17 cellular contexts compared by ENCODE assay signal in genomic region chr12:38149395-38150073, GRCh38.
DNase-seq lines count a peak whose midpoint lies in the region; ATAC-seq, FAIRE-seq and TF ChIP-seq lines count a peak whose summit lies in the region.
"Had no signal": no experiment of that assay in that cellular context is flagged by ENCODE, and none has a peak within 500 bp of the region (broad histone marks: within the 10 kb centered on the region; RNA-seq: fewer than 3 reads in every experiment).

No MANE protein-coding gene starts in this region.

- H3K9me2 ChIP-seq in PC-9 (ENCODE audit: insufficient read depth), result no peaks in the 10 kb centered on the region

- CTCF ChIA-PET in MCF 10A (lab: Yijun Ruan, JAX), result interaction anchor here (0.7 kb wide), 1 partner anchor 17 kb away, joined by 3 read pairs; no protein-coding TSS in a partner anchor
- CTCF ChIA-PET in PC-9 (lab: Charles Lee), result no interaction called here
- CTCF ChIA-PET in endothelial cell of umbilical vein (lab: Charles Lee), result no interaction called here

- peaks cover 19% of the 10 kb centered on the region for H3K9me3 Mint-ChIP-seq in MCF 10A (ENCODE audit: unreplicated experiment)
- H3K9me3 Mint-ChIP-seq in neural progenitor cell, result peaks cover 67% of the 10 kb centered on the region
- peaks cover 23% of the 10 kb centered on the region for H3K9me3 Mint-ChIP-seq in activated CD4-positive, alpha-beta T cell treated with anti-CD3 and anti-CD28 coated beads, Interleukin-2, amount 10 ng/mL, durations not matched to agents 24 days and 14 days
- H3K9me3 Mint-ChIP-seq: CD4-positive, alpha-beta T cell had no signal

- no peak for TF ChIP-seq CTCF in MCF 10A (IDR thresholded peaks at IDR 0.05; ENCODE audit: unreplicated experiment)
- no peak for TF ChIP-seq CTCF in breast epithelium (IDR thresholded peaks at IDR 0.05)
- TF ChIP-seq CTCF in PC-9 (conservative IDR thresholded peaks at IDR 0.05), result no peak
- TF ChIP-seq CTCF in endothelial cell of umbilical vein (IDR thresholded peaks at IDR 0.05; ENCODE audit: extremely low read depth in 1 of 2, insufficient read depth in 1 of 2, low read depth in 1 of 2, low read length in 2 of 2), result no peak
- no peak for TF ChIP-seq CTCF in neural progenitor cell (IDR thresholded peaks at IDR 0.05)

- no peaks in the 10 kb centered on the region for H3K9me1 ChIP-seq in endothelial cell of umbilical vein (replicated peaks; ENCODE audit: control insufficient read depth, extremely low read depth, insufficient read depth, low read length)

- no peak for ATAC-seq in HG03159 (IDR thresholded peaks at IDR 0.05; ENCODE audit: unreplicated experiment)
- ATAC-seq: activated CD8-positive, alpha-beta T cell treated with anti-CD3 and anti-CD28 coated beads, Interleukin-2, amount 10 ng/mL, durations not matched to agents 7 days and 5 days; activated T-helper 17 cell treated with anti-CD3 and anti-CD28 coated beads, Interleukin-2, amount 50 U/mL, for 72 hours had no signal

- H3K27me3 ChIP-seq in breast epithelium (peaks cover 0 to 7% of the 10 kb centered on the region in 2 donors), PC-9 (ENCODE audit: insufficient read depth, low read depth) (peaks cover 11% of the 10 kb centered on the region; the same call in 1 of the 2 replicates), endothelial cell of umbilical vein (ENCODE audit: control insufficient read depth in 2 of 2, insufficient read depth in 2 of 2, low read length in 2 of 2) (no peaks in the 10 kb centered on the region), neural progenitor cell (no peaks in the 10 kb centered on the region)

- H3K27ac Mint-ChIP-seq in MCF 10A (ENCODE audit: low read depth, unreplicated experiment) (peak overlapping the region; percentile 10), neural progenitor cell (no peak overlapping the region)
- no peak overlapping the region for H3K27ac Mint-ChIP-seq in activated CD4-positive, alpha-beta T cell treated with anti-CD3 and anti-CD28 coated beads, Interleukin-2, amount 10 ng/mL, durations not matched to agents 24 days and 14 days
- H3K27ac Mint-ChIP-seq: activated CD8-positive, alpha-beta T cell treated with anti-CD3 and anti-CD28 coated beads, Interleukin-2, amount 10 ng/mL, durations not matched to agents 7 days and 5 days; activated T-helper 17 cell treated with anti-CD3 and anti-CD28 coated beads, Interleukin-2, amount 50 U/mL, for 72 hours; CD4-positive, alpha-beta T cell; HFFc6 had no signal

- no peaks in the 10 kb centered on the region for H3K36me3 Mint-ChIP-seq in MCF 10A (ENCODE audit: insufficient read depth, unreplicated experiment)
- peaks cover 2% of the 10 kb centered on the region for H3K36me3 Mint-ChIP-seq in neural progenitor cell
- H3K36me3 Mint-ChIP-seq in activated CD4-positive, alpha-beta T cell treated with anti-CD3 and anti-CD28 coated beads, Interleukin-2, amount 10 ng/mL, durations not matched to agents 24 days and 14 days (ENCODE audit: low read depth), result peaks cover 1% of the 10 kb centered on the region

- no peak overlapping the region for H3K4me3 ChIP-seq in breast epithelium
- no peak overlapping the region; the same call in 1 of the 2 replicates for H3K4me3 ChIP-seq in PC-9
- no peak overlapping the region for H3K4me3 ChIP-seq in endothelial cell of umbilical vein (replicated peaks in 1 of 3; ENCODE audit: insufficient read depth in 1 of 3, low read depth in 1 of 3, low read length in 3 of 3)
- H3K4me3 ChIP-seq in neural progenitor cell, result no peak overlapping the region
- H3K4me3 ChIP-seq: thoracic aorta had no signal

- H3F3A ChIP-seq in PC-9 (ENCODE audit: insufficient read depth, low read depth) (no peaks in the 10 kb centered on the region), neural progenitor cell (ENCODE audit: low read depth) (no peaks in the 10 kb centered on the region)

- DNase-seq in MCF 10A (ENCODE audit: unreplicated experiment) (peak; percentile 57), breast epithelium (ENCODE audit: low spot score in 2 of 2) (no peak), PC-9 (peak; percentile 91 to 93), endothelial cell of umbilical vein (ENCODE audit: low read depth, low spot score) (no peak), neural progenitor cell (ENCODE audit: low spot score) (no peak), COLO668 (lab: John Stamatoyannopoulos, UW; ENCODE audit: unreplicated experiment) (no peak)
- no peak for DNase-seq in activated CD4-positive, alpha-beta T cell treated with anti-CD3 and anti-CD28 coated beads, Interleukin-2, amount 10 ng/mL, durations not matched to agents 24 days and 14 days
- DNase-seq: activated CD8-positive, alpha-beta T cell treated with anti-CD3 and anti-CD28 coated beads, Interleukin-2, amount 10 ng/mL, durations not matched to agents 7 days and 5 days; anterior cingulate cortex; CD4-positive, alpha-beta T cell; HFFc6; NCI-H1417 treated with DMSO at 0.1 percent for 48 hours; NCI-H2227 treated with DMSO at 0.1 percent for 48 hours; stimulated activated CD4-positive, alpha-beta T cell treated with anti-CD3 and anti-CD28 coated beads, Interleukin-2, amount 100 ng/mL, for 24 hours had no signal

- H3K27me3 Mint-ChIP-seq in MCF 10A (ENCODE audit: insufficient read depth, unreplicated experiment) (no peaks in the 10 kb centered on the region), neural progenitor cell (ENCODE audit: insufficient read depth, low read depth) (no peaks in the 10 kb centered on the region)
- no peaks in the 10 kb centered on the region for H3K27me3 Mint-ChIP-seq in activated CD4-positive, alpha-beta T cell treated with anti-CD3 and anti-CD28 coated beads, Interleukin-2, amount 10 ng/mL, durations not matched to agents 24 days and 14 days
- H3K27me3 Mint-ChIP-seq: CD4-positive, alpha-beta T cell had no signal

- no peak overlapping the region for H3K9ac ChIP-seq in endothelial cell of umbilical vein (replicated peaks; ENCODE audit: extremely low read depth, insufficient read depth, low read length)
- H3K9ac ChIP-seq in neural progenitor cell, result no peak overlapping the region

- peaks cover 11% of the 10 kb centered on the region for H3K4me1 Mint-ChIP-seq in MCF 10A (ENCODE audit: insufficient read depth, unreplicated experiment)
- no peaks in the 10 kb centered on the region for H3K4me1 Mint-ChIP-seq in neural progenitor cell
- H3K4me1 Mint-ChIP-seq in activated CD4-positive, alpha-beta T cell treated with anti-CD3 and anti-CD28 coated beads, Interleukin-2, amount 10 ng/mL, durations not matched to agents 24 days and 14 days, result no peaks in the 10 kb centered on the region
- H3K4me1 Mint-ChIP-seq: activated T-helper 17 cell treated with anti-CD3 and anti-CD28 coated beads, Interleukin-2, amount 50 U/mL, for 72 hours had no signal

- intact Hi-C loops in MCF 10A (cut with micrococcal nuclease), result no loop called here
- intact Hi-C loops in breast epithelium (cut with DNase I; ENCODE audit: low total_unique reads), result no loop called here
- intact Hi-C loops in PC-9 (cut with micrococcal nuclease; ENCODE audit: unreplicated experiment), result loop anchor here (2.0 to 10.0 kb wide), 2 partner anchors 135 to 755 kb away; partner anchors contain the start of gene CPNE8
- intact Hi-C loops in endothelial cell of umbilical vein (cut with micrococcal nuclease), result no loop called here
- intact Hi-C loops in activated CD4-positive, alpha-beta T cell treated with anti-CD3 and anti-CD28 coated beads, Interleukin-2, amount 10 ng/mL, durations not matched to agents 24 days and 14 days (cut with micrococcal nuclease), result no loop called here

- H2AFZ ChIP-seq in PC-9 (no peak overlapping the region), endothelial cell of umbilical vein (ENCODE audit: low read depth, low read length) (no peak overlapping the region), neural progenitor cell (replicated peaks) (no peak overlapping the region)

- POLR2A ChIA-PET in MCF 10A (lab: Yijun Ruan, JAX) (no interaction called here), PC-9 (lab: Charles Lee; ENCODE audit: unreplicated experiment) (no interaction called here), endothelial cell of umbilical vein (lab: Charles Lee) (no interaction called here)

- H4K20me1 ChIP-seq in PC-9 (ENCODE audit: insufficient read depth), result no peaks in the 10 kb centered on the region
- no peaks in the 10 kb centered on the region for H4K20me1 ChIP-seq in endothelial cell of umbilical vein (replicated peaks; ENCODE audit: control insufficient read depth, extremely low read depth, insufficient read depth, low read length)
- no peaks in the 10 kb centered on the region for H4K20me1 ChIP-seq in neural progenitor cell (ENCODE audit: low read depth)

- TF ChIP-seq POLR2A in breast epithelium (IDR thresholded peaks at IDR 0.05) (no peak), endothelial cell of umbilical vein (IDR thresholded peaks at IDR 0.05; ENCODE audit: low read depth, low read length) (no peak)

- dilution Hi-C loops in endothelial cell of umbilical vein (cut with MboI; ENCODE audit: extremely low pct_ligation_motif_present, low sequenced_read_pairs), result no loop called here

- H3K9me3 ChIP-seq in breast epithelium (peaks cover 13 to 16% of the 10 kb centered on the region in 2 donors), PC-9 (ENCODE audit: insufficient read depth, low read depth) (peaks cover 22% of the 10 kb centered on the region; the same call in 1 of the 2 replicates), endothelial cell of umbilical vein (replicated peaks; ENCODE audit: control insufficient read depth, insufficient read depth, low read length) (no peaks in the 10 kb centered on the region), neural progenitor cell (ENCODE audit: low read depth) (peaks cover 8% of the 10 kb centered on the region)
- H3K9me3 ChIP-seq: thoracic aorta had no signal

- H3K4me1 ChIP-seq in breast epithelium, result no peaks in the 10 kb centered on the region
- H3K4me1 ChIP-seq in PC-9 (replicated peaks; ENCODE audit: insufficient read depth), result peaks cover 20% of the 10 kb centered on the region
- no peaks in the 10 kb centered on the region for H3K4me1 ChIP-seq in endothelial cell of umbilical vein (ENCODE audit: control insufficient read depth, extremely low read depth, insufficient read depth, low read length)
- no peaks in the 10 kb centered on the region for H3K4me1 ChIP-seq in neural progenitor cell

- FAIRE-seq in endothelial cell of umbilical vein (lab: Jason Lieb, UNC), result peak; percentile 98

- H3K27ac ChIP-seq in breast epithelium, result no peak overlapping the region
- no peak overlapping the region; the same call in 1 of the 2 replicates for H3K27ac ChIP-seq in PC-9
- H3K27ac ChIP-seq in endothelial cell of umbilical vein (ENCODE audit: insufficient read depth, low read depth, low read length), result no peak overlapping the region
- no peak overlapping the region for H3K27ac ChIP-seq in neural progenitor cell
- H3K27ac ChIP-seq: thoracic aorta had no signal

- H3K4me2 ChIP-seq in PC-9 (peak overlapping the region; percentile 67), endothelial cell of umbilical vein (ENCODE audit: insufficient read depth, low read length) (no peak overlapping the region), neural progenitor cell (no peak overlapping the region)

- no peaks in the 10 kb centered on the region for H3K79me2 ChIP-seq in PC-9 (ENCODE audit: low read depth)
- H3K79me2 ChIP-seq in endothelial cell of umbilical vein (ENCODE audit: control insufficient read depth, insufficient read depth, low read length), result no peaks in the 10 kb centered on the region
- no peaks in the 10 kb centered on the region for H3K79me2 ChIP-seq in neural progenitor cell (ENCODE audit: low read depth)

- H3K4me3 Mint-ChIP-seq in MCF 10A (ENCODE audit: unreplicated experiment), result no peak overlapping the region
- H3K4me3 Mint-ChIP-seq in neural progenitor cell, result no peak overlapping the region
- H3K4me3 Mint-ChIP-seq in activated CD4-positive, alpha-beta T cell treated with anti-CD3 and anti-CD28 coated beads, Interleukin-2, amount 10 ng/mL, durations not matched to agents 24 days and 14 days, result no peak overlapping the region
- H3K4me3 Mint-ChIP-seq: activated CD8-positive, alpha-beta T cell treated with anti-CD3 and anti-CD28 coated beads, Interleukin-2, amount 10 ng/mL, durations not matched to agents 7 days and 5 days; activated T-helper 17 cell treated with anti-CD3 and anti-CD28 coated beads, Interleukin-2, amount 50 U/mL, for 72 hours; CD4-positive, alpha-beta T cell; HFFc6 had no signal

- H3K36me3 ChIP-seq in breast epithelium (no peaks in the 10 kb centered on the region), PC-9 (ENCODE audit: low read depth) (no peaks in the 10 kb centered on the region), endothelial cell of umbilical vein (ENCODE audit: control insufficient read depth in 2 of 2, extremely low read depth in 1 of 2, insufficient read depth in 2 of 2, low read length in 2 of 2) (no peaks in the 10 kb centered on the region), neural progenitor cell (no peaks in the 10 kb centered on the region)
- H3K36me3 ChIP-seq: thoracic aorta had no signal

- BruUV-seq in MCF 10A (replicated peaks; lab: Mats Ljungman, UMichigan), result no TSS peak
- BruUV-seq in PC-9 (replicated peaks; lab: Mats Ljungman, UMichigan), result no TSS peak
- BruUV-seq in endothelial cell of umbilical vein (replicated peaks; lab: Mats Ljungman, UMichigan), result no TSS peak

Comparison
In these comparisons a context has a peak if more than half of its experiments do, and no peak if none do; other contexts are left out.
1. DNase-seq: peak in MCF 10A (single experiment) and PC-9 (2 of 2); none in breast epithelium (0 of 2), endothelial cell of umbilical vein (single experiment), neural progenitor cell (single experiment), activated CD4-positive, alpha-beta T cell treated with anti-CD3 and anti-CD28 coated beads, Interleukin-2, amount 10 ng/mL, durations not matched to agents 24 days and 14 days (single experiment) and COLO668 (single experiment).